In the genomic region with DNA sequence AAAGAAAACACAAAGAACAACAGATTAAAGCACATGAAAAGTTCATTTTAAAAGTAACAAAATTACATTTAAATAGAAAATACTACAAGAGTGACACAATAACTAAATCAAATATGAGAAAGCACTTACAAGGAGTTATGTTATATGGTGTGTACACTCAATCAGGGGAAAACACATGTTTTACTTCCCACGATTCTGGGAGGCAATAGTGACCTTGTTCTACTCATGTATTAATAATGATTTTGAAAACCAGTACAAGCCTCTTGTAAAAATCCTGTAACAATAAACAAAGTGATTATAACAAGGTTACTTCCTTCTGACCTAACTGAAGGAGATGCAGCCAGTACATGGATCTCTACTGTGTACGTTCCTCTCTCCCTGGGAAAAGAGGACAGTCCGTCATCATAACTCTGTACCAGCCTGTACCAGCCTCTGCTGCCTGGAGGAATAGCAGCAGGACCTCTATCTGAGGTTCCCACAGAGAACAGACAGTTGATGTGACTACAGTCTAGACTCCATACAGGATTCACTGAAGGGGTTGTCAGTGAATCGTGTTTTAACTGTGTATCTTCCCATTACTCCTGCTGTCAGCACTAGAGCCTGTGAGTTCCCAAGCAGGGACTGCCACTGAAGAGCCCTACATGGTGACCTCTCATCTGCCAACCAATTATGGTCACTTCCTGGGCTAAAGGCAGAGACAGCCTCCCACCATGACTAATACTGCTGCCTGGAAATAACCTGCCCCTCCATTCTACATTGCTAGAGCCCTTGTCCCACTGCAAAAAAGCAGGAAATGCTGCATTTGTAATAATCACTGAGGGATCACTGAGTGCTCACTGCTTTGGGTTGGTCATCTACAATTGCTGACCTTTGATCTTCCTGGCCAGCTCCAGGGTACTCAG, we compare ENCODE assay signal across 28 cellular contexts.
A peak's percentile ranks its signal among the peaks of the same experiment; 100 is the strongest.
DNase-seq lines count a peak whose midpoint lies in the region; ATAC-seq and TF ChIP-seq lines count a peak whose summit lies in the region.
"Had no signal": no experiment of that assay in that cellular context is flagged by ENCODE, and none has a peak within 500 bp of the region (broad histone marks: within the 10 kb centered on the region; RNA-seq: fewer than 3 reads in every experiment).

No MANE protein-coding gene starts in this region.

- H2BK5ac ChIP-seq in mesenchymal stem cell (ENCODE audit: low read depth, low read length, poor library complexity, severe bottlenecking) = no peak overlapping the region

- no peak overlapping the region for H3K9ac ChIP-seq in mesenchymal stem cell (ENCODE audit: low read length)
- H3K9ac ChIP-seq: BLaER1, GM23248 had no signal

- no peak overlapping the region for H3K18ac ChIP-seq in mesenchymal stem cell (ENCODE audit: low read depth in 1 of 2, low read length in 2 of 2)

- no peaks in the 10 kb centered on the region for H3K4me1 ChIP-seq in mesenchymal stem cell (ENCODE audit: control insufficient read depth, insufficient read depth, low read depth, low read length)
- H3K4me1 ChIP-seq: ascending aorta, BLaER1, left lung, spleen, suprapubic skin, vagina had no signal

- no peak overlapping the region for H4K8ac ChIP-seq in mesenchymal stem cell (ENCODE audit: low read length)

- H3K36me3 ChIP-seq in brain microvascular endothelial cell (replicated peaks) = no peaks in the 10 kb centered on the region
- H3K36me3 ChIP-seq in mesenchymal stem cell (ENCODE audit: control insufficient read depth in 1 of 2, insufficient read depth in 2 of 2, low read depth in 1 of 2, low read length in 2 of 2) = peaks cover 0 to 58% of the 10 kb centered on the region in 2 experiments

- TF ChIP-seq CTCF in brain microvascular endothelial cell (IDR thresholded peaks at IDR 0.05; ENCODE audit: low read depth, low read length, missing control alignments) = no peak

- H3K9me3 ChIP-seq in mesenchymal stem cell (ENCODE audit: control insufficient read depth, low read length) = peaks cover 9% of the 10 kb centered on the region
- H3K9me3 ChIP-seq: suprapubic skin, vagina had no signal

- H3K4ac ChIP-seq in mesenchymal stem cell (ENCODE audit: low read depth in 1 of 2, low read length in 2 of 2) = no peak overlapping the region

- H3K23ac ChIP-seq in mesenchymal stem cell (ENCODE audit: low read length in 2 of 2) = no peak overlapping the region

- in situ Hi-C loops in brain microvascular endothelial cell (cut with HindIII; ENCODE audit: low pct_ligation_motif_present, low sequenced_read_pairs) = no loop called here

- no peak overlapping the region for H2AK5ac ChIP-seq in mesenchymal stem cell (ENCODE audit: low read length, severe bottlenecking)

- 89% methylated on average over 3 of the region's 4 CpGs for WGBS in mesenchymal stem cell

- H2BK12ac ChIP-seq in mesenchymal stem cell (ENCODE audit: low read length in 2 of 2) = no peak overlapping the region

- H3K27ac ChIP-seq in brain microvascular endothelial cell = peak overlapping the region; percentile 3
- H3K27ac ChIP-seq in mesenchymal stem cell (ENCODE audit: low read length, poor library complexity, severe bottlenecking) = no peak overlapping the region
- H3K27ac ChIP-seq: ascending aorta, BLaER1, GM23248, heart left ventricle, left lung, spleen, suprapubic skin, vagina had no signal

- H2BK15ac ChIP-seq in mesenchymal stem cell (ENCODE audit: low read depth, poor library complexity, severe bottlenecking) = no peak overlapping the region

- ATAC-seq in HG02588 (IDR thresholded peaks at IDR 0.05; ENCODE audit: unreplicated experiment) = no peak
- ATAC-seq: heart left ventricle; left lung; natural killer cell; stimulated activated memory B cell treated with anti-CD40 and anti-IgM and Interleukin-4, amounts not matched to agents 10 μg/mL and 1 μg/mL and 100 μg/mL, for 72 hours; WTC11 had no signal

- H3K4me2 ChIP-seq in mesenchymal stem cell (ENCODE audit: low read length, poor library complexity, severe bottlenecking) = no peak overlapping the region
- H3K4me2 ChIP-seq: BLaER1 had no signal

- H3K27me3 ChIP-seq in brain microvascular endothelial cell (replicated peaks) (no peaks in the 10 kb centered on the region), mesenchymal stem cell (ENCODE audit: control insufficient read depth in 1 of 2, insufficient read depth in 1 of 2, low read length in 2 of 2) (no peaks in the 10 kb centered on the region)
- H3K27me3 ChIP-seq: ascending aorta, BLaER1, heart left ventricle, left lung, spleen, suprapubic skin, vagina had no signal

- H2BK120ac ChIP-seq in mesenchymal stem cell (ENCODE audit: low read depth, low read length) = no peak overlapping the region

- no peak overlapping the region for H2AFZ ChIP-seq in mesenchymal stem cell (ENCODE audit: low read depth, low read length)
- H2AFZ ChIP-seq: GM23248 had no signal

- no peak overlapping the region for H3K4me3 ChIP-seq in brain microvascular endothelial cell (ENCODE audit: low read depth, low read length)
- no peak overlapping the region for H3K4me3 ChIP-seq in mesenchymal stem cell (ENCODE audit: insufficient read depth in 1 of 2, low read depth in 1 of 2, low read length in 2 of 2)
- H3K4me3 ChIP-seq: ascending aorta, BLaER1, GM23248, heart left ventricle, left lung, spleen, suprapubic skin, vagina had no signal

- intact Hi-C loops in posterior cingulate gyrus (cut with DNase I) = no loop called here

- H3K79me1 ChIP-seq in mesenchymal stem cell (replicated peaks; ENCODE audit: low read length, poor library complexity, severe bottlenecking) = no peaks in the 10 kb centered on the region

- DNase-seq in EH (ENCODE audit: low read depth) = peak; percentile 69
- peak; percentile 55 for DNase-seq in HK-2 (ENCODE audit: unreplicated experiment)
- peak; percentile 33 for DNase-seq in brain microvascular endothelial cell
- DNase-seq in mesenchymal stem cell = peak; percentile 71
- no peak for DNase-seq in GM19240 (ENCODE audit: insufficient read length, low spot score)
- no peak for DNase-seq in hepatic stellate cell (ENCODE audit: low spot score)
- no peak for DNase-seq in posterior cingulate gyrus
- DNase-seq: activated CD4-positive, alpha-beta T cell treated with anti-CD3 and anti-CD28 coated beads, Interleukin-2, amount 50 U/mL, for 4 hours; Calu3; GM23248; heart left ventricle; left lung; natural killer cell; NCI-H1105; NCI-H2029 treated with DMSO at 0.1 percent for 48 hours; NCI-H82; SHP77; spleen; stimulated activated CD4-positive, alpha-beta T cell treated with anti-CD3 and anti-CD28 coated beads, Interleukin-2, amount 100 ng/mL, for 48 hours; SW 1271; T1000 had no signal

- H3K14ac ChIP-seq in mesenchymal stem cell (ENCODE audit: low read length in 2 of 2) = no peak overlapping the region

- H4K91ac ChIP-seq in mesenchymal stem cell (ENCODE audit: low read length) = no peak overlapping the region

Comparison
In these comparisons a context has a peak if more than half of its experiments do, and no peak if none do; other contexts are left out.
1. DNase-seq: peak in EH (single experiment), HK-2 (single experiment), brain microvascular endothelial cell (single experiment) and mesenchymal stem cell (single experiment); none in GM19240 (single experiment), hepatic stellate cell (single experiment) and posterior cingulate gyrus (0 of 10).